Comparison of ENCODE assay signal across 22 cellular contexts in the genomic region with DNA sequence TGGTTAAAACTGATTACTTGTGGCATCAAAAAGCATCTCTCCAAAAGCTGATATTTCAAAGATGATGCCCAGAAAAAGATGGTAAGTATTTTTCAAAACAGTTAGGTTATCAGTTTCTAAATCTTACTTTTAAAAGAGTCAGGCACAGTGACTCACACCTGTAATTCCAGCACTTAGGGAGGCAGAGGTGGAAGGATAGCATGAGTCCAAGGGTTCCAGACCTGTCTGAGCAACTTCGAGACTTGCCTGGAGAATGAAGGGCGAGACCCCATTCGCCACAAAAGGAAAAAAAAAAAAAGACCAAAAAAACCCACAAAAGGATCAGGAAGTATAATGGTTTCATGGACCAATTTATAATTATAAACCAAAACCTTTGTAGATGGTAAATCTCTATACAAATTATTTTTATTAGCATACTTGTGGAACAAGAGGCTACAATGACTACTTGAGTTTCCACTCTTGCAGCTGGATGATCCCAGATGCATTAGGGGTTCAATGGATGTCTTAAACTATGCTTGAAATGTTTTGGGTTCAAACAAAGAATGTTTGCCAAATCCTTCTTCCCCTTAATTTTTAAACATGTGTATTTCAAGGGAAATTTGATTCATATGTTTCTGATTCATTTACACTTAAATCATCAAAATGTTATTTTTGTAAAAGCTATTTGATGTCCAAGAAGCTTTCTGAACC.
"Had no signal": no experiment of that assay in that cellular context is flagged by ENCODE, and none has a peak within 500 bp of the region (broad histone marks: within the 10 kb centered on the region; RNA-seq: fewer than 3 reads in every experiment).

No MANE protein-coding gene starts in this region.

- H3K4me3 ChIP-seq: coronary artery, hepatocyte, lower lobe of right lung, neural progenitor cell, right lobe of liver, skin epidermis, tibial artery had no signal

- H3K27me3 ChIP-seq: hepatocyte, neural progenitor cell, right lobe of liver, tibial artery had no signal

- ATAC-seq: activated T-cell treated with anti-CD3 and anti-CD28 coated beads, Interleukin-2, amount 50 U/mL, for 72 hours; left lobe of liver; lower lobe of right lung; naive thymus-derived CD4-positive, alpha-beta T cell; right lobe of liver; stimulated activated naive CD8-positive, alpha-beta T cell treated with anti-CD3 and anti-CD28 coated beads, Interleukin-15, amount 100 ng/mL, for 72 hours had no signal

- H3K27ac ChIP-seq: coronary artery, epithelial cell of prostate, hepatocyte, lower lobe of right lung, neural progenitor cell, right lobe of liver, skin epidermis, tibial artery had no signal

- DNase-seq: activated CD4-positive, alpha-beta memory T cell treated with anti-CD3 and anti-CD28 coated beads, Interleukin-2, amount 10 ng/mL, durations not matched to agents 7 days and 5 days; activated CD4-positive, alpha-beta T cell treated with anti-CD3 and anti-CD28 coated beads, Interleukin-2, amount 10 ng/mL, durations not matched to agents 24 days and 14 days; activated effector memory CD4-positive, alpha-beta T cell treated with anti-CD3 and anti-CD28 coated beads, Interleukin-2, amount 50 U/mL, for 16 hours; activated naive CD4-positive, alpha-beta T cell treated with anti-CD3 and anti-CD28 coated beads, Interleukin-2, amount 10 ng/mL, durations not matched to agents 7 days and 5 days; activated T-cell treated with anti-CD3 and anti-CD28 coated beads, Interleukin-2, amount 50 U/mL, for 72 hours; amygdala; cerebellar nuclear complex; glutamatergic neuron; immature natural killer cell; lower lobe of right lung; naive thymus-derived CD4-positive, alpha-beta T cell; posterior cingulate gyrus; right lobe of liver; stimulated activated CD4-positive, alpha-beta T cell treated with anti-CD3 and anti-CD28 coated beads, Interleukin-1b, Interleukin-23, amount 100 ng/mL, for 48 hours; stimulated activated naive CD8-positive, alpha-beta T cell treated with anti-CD3 and anti-CD28 coated beads, Interleukin-15, amount 100 ng/mL, for 72 hours; tibial artery had no signal

- H3K36me3 ChIP-seq: lower lobe of right lung, neural progenitor cell, right lobe of liver, tibial artery had no signal

- H3K9ac ChIP-seq: neural progenitor cell had no signal

- H3K79me2 ChIP-seq: hepatocyte had no signal

- H2AFZ ChIP-seq: hepatocyte, neural progenitor cell had no signal

- H3K4me1 ChIP-seq: lower lobe of right lung, right lobe of liver had no signal

- H3K4me2 ChIP-seq: hepatocyte, neural progenitor cell had no signal

- H3K9me3 ChIP-seq: lower lobe of right lung, right lobe of liver, tibial artery had no signal
